In genomic region chrX:23756165-23756564, GRCh38 we compare ENCODE assay signal across 8 cellular contexts. TPM values are rescaled to one million over a fixed set of nuclear protein-coding genes. Genes with fewer than 3 reads are reported as not detected.
DNase-seq lines count a peak whose midpoint lies in the region; ATAC-seq and TF ChIP-seq lines count a peak whose summit lies in the region.

No MANE protein-coding gene starts in this region.

- ATAC-seq in HCT116 (peak; percentile 52), GM19467 (IDR thresholded peaks at IDR 0.05; ENCODE audit: unreplicated experiment) (no peak)
- ATAC-seq in stimulated activated naive CD8-positive, alpha-beta T cell treated with anti-CD3 and anti-CD28 coated beads, Interleukin-15, Interleukin-2, amounts not matched to agents 100 U/mL and 50 U/mL, for 24 hours: peak; percentile 59

- no peaks in the 10 kb centered on the region for H3K9me2 ChIP-seq in HCT116 (ENCODE audit: insufficient read depth)

- BruUV-seq in HCT116 (replicated peaks; lab: Mats Ljungman, UMichigan): no TSS peak

- no peak overlapping the region for H3K9ac ChIP-seq in HCT116 (ENCODE audit: low read length)

- no peak overlapping the region for H3K4me3 ChIP-seq in GM12865 (ENCODE audit: low read depth, low read length)
- no peak overlapping the region for H3K4me3 ChIP-seq in HCT116 (replicated peaks in 1 of 2; ENCODE audit: low read depth in 1 of 2, low read length in 2 of 2)
- H3K4me3 ChIP-seq in dorsolateral prefrontal cortex: no peak overlapping the region

- POLR2A ChIA-PET in HCT116 (lab: Charles Lee): no interaction called here

- RAD21 ChIA-PET in HCT116 (lab: Charles Lee; ENCODE audit: low non-redundant PET in 1 of 2, low total read pairs in 2 of 2, uncharacterized antibody in 2 of 2, unreplicated experiment in 2 of 2): no interaction called here

- TF ChIP-seq RAD21 in HCT116 (IDR thresholded peaks at IDR 0.05; ENCODE audit: low read depth): peak; percentile 62

- 0 out of 2 replicates have a peak overlapping the region, but pooled peaks have one; percentile 28 for H3K4me2 ChIP-seq in HCT116 (ENCODE audit: low read length)

- TF ChIP-seq CTCF in GM12865 (IDR thresholded peaks at IDR 0.05; ENCODE audit: insufficient read depth, low read depth, low read length, missing control alignments) (peak; percentile 48), HCT116 (IDR thresholded peaks at IDR 0.05 in 2 of 3, conservative IDR thresholded peaks at IDR 0.05 in 1 of 3; ENCODE audit: borderline replicate concordance in 1 of 3, insufficient read depth in 1 of 3, low read depth in 2 of 3, low read length in 2 of 3) (peak; percentile 52 to 62 (median 58)), dorsolateral prefrontal cortex (IDR thresholded peaks at IDR 0.05 in 54 of 56, conservative IDR thresholded peaks at IDR 0.05 in 2 of 56; ENCODE audit: low read depth in 1 of 56, partially characterized antibody in 56 of 56) (peak; percentile 28 to 70 (median 50))

- intact Hi-C loops in HCT116 (cut with micrococcal nuclease): loop anchor here (1.0 kb wide), 1 partner anchor 146 kb away; no protein-coding TSS in a partner anchor
- intact Hi-C loops in dorsolateral prefrontal cortex (cut with DNase I): loop anchor here in 1 of 2 donors (5.0 kb wide), 1 partner anchor 146 kb away; no protein-coding TSS in a partner anchor

- H2AFZ ChIP-seq in HCT116 (ENCODE audit: low read depth, low read length, poor library complexity, severe bottlenecking): peak overlapping the region; percentile 85

- H3K27me3 ChIP-seq in HCT116 (ENCODE audit: insufficient read depth, low read length) (no peaks in the 10 kb centered on the region), dorsolateral prefrontal cortex (peaks cover 0 to 50% (median 5%) of the 10 kb centered on the region in 45 donors)

- no peaks in the 10 kb centered on the region for H3K36me3 ChIP-seq in HCT116 (ENCODE audit: control insufficient read depth in 1 of 2, insufficient read depth in 2 of 2, low read length in 2 of 2)

- H3K9me3 ChIP-seq in HCT116 (ENCODE audit: control insufficient read depth in 1 of 2, insufficient read depth in 1 of 2, low read depth in 1 of 2, low read length in 2 of 2): no peaks in the 10 kb centered on the region

- CTCF ChIA-PET in HCT116 (lab: Charles Lee): no interaction called here

- H3K27ac ChIP-seq in HCT116 (ENCODE audit: low read depth, low read length) (no peak overlapping the region), dorsolateral prefrontal cortex (no peak overlapping the region)

- no peaks in the 10 kb centered on the region for H4K20me1 ChIP-seq in HCT116 (ENCODE audit: insufficient read depth)

- no peak for TF ChIP-seq POLR2A in HCT116 (IDR thresholded peaks at IDR 0.05; ENCODE audit: borderline replicate concordance, extremely low read depth, insufficient read depth, insufficient read length)

- no peaks in the 10 kb centered on the region for H3K79me2 ChIP-seq in HCT116 (ENCODE audit: insufficient read depth, low read length)

- H3K4me1 ChIP-seq in HCT116 (ENCODE audit: control insufficient read depth in 1 of 2, insufficient read depth in 2 of 2, low read length in 2 of 2): peaks cover 0 to 3% of the 10 kb centered on the region in 2 experiments; a peak in 1 of 4 replicates

- peak; percentile 79 for DNase-seq in GM12865 (ENCODE audit: low read depth)
- no peak for DNase-seq in HCT116 (ENCODE audit: low read depth, low spot score)
- DNase-seq in NCI-H1930 (lab: John Stamatoyannopoulos, UW): peak; percentile 20 to 54
- peak; percentile 59 for DNase-seq in activated CD4-positive, CD25-positive, alpha-beta regulatory T cell treated with anti-CD3 and anti-CD28 coated beads, Interleukin-2, amount 50 U/mL, for 72 hours
- peak in 3 of 10 donors; percentile 20 to 46 (median 44) for DNase-seq in dorsolateral prefrontal cortex
- DNase-seq in midbrain (lab: John Stamatoyannopoulos, UW): peak; percentile 13
- DNase-seq in stimulated activated naive CD8-positive, alpha-beta T cell treated with anti-CD3 and anti-CD28 coated beads, Interleukin-15, Interleukin-2, amounts not matched to agents 100 U/mL and 50 U/mL, for 24 hours: peak; percentile 64

TF ChIP-seq in HCT116, 20 proteins besides CTCF, POLR2A, EP300 and RAD21:
- TF ChIP-seq REST (IDR thresholded peaks at IDR 0.05; ENCODE audit: low read depth): no peak
- TF ChIP-seq EZH2phosphoT487 (IDR thresholded peaks at IDR 0.05; ENCODE audit: borderline replicate concordance): no peak
- TF ChIP-seq CEBPB (IDR thresholded peaks at IDR 0.05; ENCODE audit: low read depth): no peak
- TF ChIP-seq ZFX (IDR thresholded peaks at IDR 0.05): no peak
- no peak for TF ChIP-seq MAX (IDR thresholded peaks at IDR 0.05)
- TF ChIP-seq SIN3A (IDR thresholded peaks at IDR 0.05; ENCODE audit: low read depth): no peak
- no peak for TF ChIP-seq SRF (IDR thresholded peaks at IDR 0.05; ENCODE audit: low read depth)
- no peak for TF ChIP-seq YY1 (IDR thresholded peaks at IDR 0.05; ENCODE audit: extremely low read depth, insufficient replicate concordance, low read depth, low read length)
- no peak for TF ChIP-seq EGR1 (IDR thresholded peaks at IDR 0.05; ENCODE audit: low read depth)
- no peak for TF ChIP-seq ELF1 (IDR thresholded peaks at IDR 0.05; ENCODE audit: borderline replicate concordance, low read depth)
- no peak for TF ChIP-seq POLR2AphosphoS5 (IDR thresholded peaks at IDR 0.05; ENCODE audit: low read depth, low read length)
- no peak for TF ChIP-seq CBX3 (IDR thresholded peaks at IDR 0.05; ENCODE audit: low read depth)
- no peak for TF ChIP-seq FOSL1 (IDR thresholded peaks at IDR 0.05; ENCODE audit: low read depth)
- no peak for TF ChIP-seq TCF7L2 (IDR thresholded peaks at IDR 0.05; ENCODE audit: borderline replicate concordance, extremely low read depth, insufficient read depth, insufficient read length)

RNA-seq across cellular contexts. Expression of gene ACOT9, which starts 13.1 kb away (rescaled TPM):
- 59.7 TPM for total RNA-seq in HCT116 (2021; ENCODE audit: unreplicated experiment)
- 41.2 and 49.7 TPM in 2 replicates for polyA plus RNA-seq in HCT116 (2012)
- total RNA-seq in dorsolateral prefrontal cortex: 10 to 100 TPM; 11.9 to 31.4 (median 22.4) TPM

RNA-seq across cellular contexts. Expression of gene SAT1, which starts 26.8 kb away (rescaled TPM):
- total RNA-seq in HCT116 (2021; ENCODE audit: unreplicated experiment) (821 TPM), dorsolateral prefrontal cortex (100 to 1,000 TPM; 115 to 388 (median 167) TPM)
- 1,117 and 1,190 TPM in 2 replicates for polyA plus RNA-seq in HCT116 (2012)
